ENCODE assay signal across 11 cellular contexts in genomic region chr19:46944123-46944718, GRCh38.
DNase-seq lines count a peak whose midpoint lies in the region; ATAC-seq and TF ChIP-seq lines count a peak whose summit lies in the region.
"Had no signal": no experiment of that assay in that cellular context is flagged by ENCODE, and none has a peak within 500 bp of the region (broad histone marks: within the 10 kb centered on the region; RNA-seq: fewer than 3 reads in every experiment).

No MANE protein-coding gene starts in this region.

- H3K36me3 Mint-ChIP-seq in endodermal cell (ENCODE audit: low read depth) (peaks cover 42% of the 10 kb centered on the region), neural crest cell (ENCODE audit: low read depth) (peaks cover 14% of the 10 kb centered on the region)

- no peaks in the 10 kb centered on the region for H4K20me1 ChIP-seq in mammary epithelial cell (ENCODE audit: insufficient read depth, low read length)

- H3K4me2 ChIP-seq in mammary epithelial cell (ENCODE audit: insufficient read depth, low read depth, low read length), result no peak overlapping the region

- no peak for ATAC-seq in GM21737 (IDR thresholded peaks at IDR 0.05; ENCODE audit: unreplicated experiment)
- ATAC-seq: activated T-cell treated with anti-CD3 and anti-CD28 coated beads, Interleukin-2, amount 50 U/mL, for 72 hours had no signal

- no peak overlapping the region for H3K9ac ChIP-seq in mammary epithelial cell (ENCODE audit: insufficient read depth, low read length)
- H3K9ac ChIP-seq in endodermal cell (ENCODE audit: extremely low read depth, low read length, poor library complexity, severe bottlenecking), result no peak overlapping the region

- H3K4me3 ChIP-seq in breast epithelium (no peak overlapping the region), mammary epithelial cell (replicated peaks in 1 of 3; ENCODE audit: insufficient read depth in 1 of 3, low read depth in 2 of 3, low read length in 3 of 3) (no peak overlapping the region), endodermal cell (ENCODE audit: low read length) (no peak overlapping the region), vagina (no peak overlapping the region)
- H3K4me3 ChIP-seq: lung had no signal

- no peak for DNase-seq in breast epithelium (ENCODE audit: low spot score in 2 of 2)
- DNase-seq in mammary epithelial cell, result no peak
- no peak for DNase-seq in endodermal cell
- no peak for DNase-seq in neural crest cell (ENCODE audit: low read depth, low spot score)
- no peak for DNase-seq in vagina (ENCODE audit: extremely low spot score in 2 of 2)
- DNase-seq in activated gamma-delta T cell (lab: John Stamatoyannopoulos, UW), result no peak
- DNase-seq in MV-4-11 (lab: John Stamatoyannopoulos, UW), result no peak
- DNase-seq: activated T-cell treated with anti-CD3 and anti-CD28 coated beads, Interleukin-2, amount 50 U/mL, for 72 hours; NCI-H1436 had no signal

- H3K4me1 ChIP-seq in breast epithelium, result peaks cover 0 to 25% of the 10 kb centered on the region in 2 donors
- H3K4me1 ChIP-seq in mammary epithelial cell (ENCODE audit: insufficient read depth, low read length), result peaks cover 9% of the 10 kb centered on the region
- H3K4me1 ChIP-seq in endodermal cell (ENCODE audit: control insufficient read depth, insufficient read depth, low read length), result no peaks in the 10 kb centered on the region
- H3K4me1 ChIP-seq in vagina, result peaks cover 50% of the 10 kb centered on the region

- no peak for TF ChIP-seq POLR2A in breast epithelium (IDR thresholded peaks at IDR 0.05)
- no peak for TF ChIP-seq POLR2A in vagina (IDR thresholded peaks at IDR 0.05)

- peak overlapping the region; percentile 76 to 83 for H3K27ac ChIP-seq in breast epithelium
- H3K27ac ChIP-seq in mammary epithelial cell (ENCODE audit: insufficient read depth, low read depth, low read length), result no peak overlapping the region
- H3K27ac ChIP-seq in endodermal cell (ENCODE audit: low read depth, low read length), result peak overlapping the region; percentile 89
- peak overlapping the region; percentile 75 for H3K27ac ChIP-seq in vagina

- no peak overlapping the region for H3K27ac Mint-ChIP-seq in endodermal cell
- peak overlapping the region; percentile 85 for H3K27ac Mint-ChIP-seq in neural crest cell (ENCODE audit: unreplicated experiment)
- H3K27ac Mint-ChIP-seq: activated T-cell treated with anti-CD3 and anti-CD28 coated beads, Interleukin-2, amount 50 U/mL, for 72 hours had no signal

- CTCF ChIA-PET in mammary epithelial cell (lab: Charles Lee; ENCODE audit: low non-redundant PET), result no interaction called here

- peaks cover 35% of the 10 kb centered on the region for H3K79me2 ChIP-seq in mammary epithelial cell (ENCODE audit: insufficient read depth, low read length)

- H2AFZ ChIP-seq in mammary epithelial cell (ENCODE audit: low read depth, low read length), result no peak overlapping the region

- peaks cover 6% of the 10 kb centered on the region for H3K9me3 Mint-ChIP-seq in endodermal cell
- peaks cover 2% of the 10 kb centered on the region for H3K9me3 Mint-ChIP-seq in neural crest cell
- H3K9me3 Mint-ChIP-seq: activated T-cell treated with anti-CD3 and anti-CD28 coated beads, Interleukin-2, amount 50 U/mL, for 72 hours had no signal

- H3K9me3 ChIP-seq in breast epithelium (no peaks in the 10 kb centered on the region), mammary epithelial cell (replicated peaks; ENCODE audit: insufficient read depth, low read length) (no peaks in the 10 kb centered on the region), endodermal cell (ENCODE audit: control insufficient read depth, low read length) (peaks cover 10% of the 10 kb centered on the region), vagina (no peaks in the 10 kb centered on the region)

- H3K27me3 ChIP-seq in breast epithelium (no peaks in the 10 kb centered on the region), mammary epithelial cell (ENCODE audit: insufficient read depth, low read length) (no peaks in the 10 kb centered on the region), endodermal cell (ENCODE audit: control insufficient read depth, insufficient read depth, low read length, poor library complexity, severe bottlenecking) (no peaks in the 10 kb centered on the region), vagina (no peaks in the 10 kb centered on the region)

- intact Hi-C loops in breast epithelium (cut with DNase I; ENCODE audit: low total_unique reads), result no loop called here
- intact Hi-C loops in mammary epithelial cell (cut with micrococcal nuclease), result no loop called here
- intact Hi-C loops in vagina (cut with DNase I), result no loop called here

- H3K4me3 Mint-ChIP-seq in endodermal cell (no peak overlapping the region), neural crest cell (no peak overlapping the region)
- H3K4me3 Mint-ChIP-seq: activated T-cell treated with anti-CD3 and anti-CD28 coated beads, Interleukin-2, amount 50 U/mL, for 72 hours had no signal

- 78% methylated on average over 4 of the region's 5 CpGs for WGBS in mammary epithelial cell (ENCODE audit: low coverage, missing lambda C conversion rate)
- WGBS in endodermal cell (ENCODE audit: insufficient coverage in 1 of 2, insufficient read length in 1 of 2), 2 experiments, result 80 to 100% methylated on average over 1 to 4 of the region's 5 CpGs

- in situ Hi-C loops in mammary epithelial cell (cut with MboI; ENCODE audit: low sequenced_read_pairs in 2 of 2), result no loop called here

- no peak for TF ChIP-seq CTCF in breast epithelium (IDR thresholded peaks at IDR 0.05)
- no peak for TF ChIP-seq CTCF in mammary epithelial cell (conservative IDR thresholded peaks at IDR 0.05 in 1 of 2, IDR thresholded peaks at IDR 0.05 in 1 of 2; ENCODE audit: extremely low read depth in 1 of 2, insufficient read depth in 1 of 2, low read depth in 1 of 2, low read length in 2 of 2)
- no peak for TF ChIP-seq CTCF in endodermal cell (conservative IDR thresholded peaks at IDR 0.05)
- TF ChIP-seq CTCF in neural crest cell (conservative IDR thresholded peaks at IDR 0.05), result no peak
- no peak for TF ChIP-seq CTCF in vagina (IDR thresholded peaks at IDR 0.05)

- dilution Hi-C loops in mammary epithelial cell (cut with HindIII; ENCODE audit: low sequenced_read_pairs), result no loop called here

- H3K27me3 Mint-ChIP-seq in endodermal cell (ENCODE audit: insufficient read depth) (no peaks in the 10 kb centered on the region), neural crest cell (ENCODE audit: low read depth) (no peaks in the 10 kb centered on the region)

- BruUV-seq in mammary epithelial cell (replicated peaks; lab: Mats Ljungman, UMichigan), result no TSS peak

- H3K36me3 ChIP-seq in breast epithelium, result no peaks in the 10 kb centered on the region
- H3K36me3 ChIP-seq in mammary epithelial cell (ENCODE audit: insufficient read depth, low read length), result no peaks in the 10 kb centered on the region
- peaks cover 19% of the 10 kb centered on the region for H3K36me3 ChIP-seq in endodermal cell (ENCODE audit: control insufficient read depth, insufficient read depth, low read length)
- H3K36me3 ChIP-seq in vagina, result no peaks in the 10 kb centered on the region

- H3K4me1 Mint-ChIP-seq in endodermal cell (peaks cover 9% of the 10 kb centered on the region), neural crest cell (peaks cover 45% of the 10 kb centered on the region)
